ENCODE assay signal across 13 cellular contexts in the genomic region with DNA sequence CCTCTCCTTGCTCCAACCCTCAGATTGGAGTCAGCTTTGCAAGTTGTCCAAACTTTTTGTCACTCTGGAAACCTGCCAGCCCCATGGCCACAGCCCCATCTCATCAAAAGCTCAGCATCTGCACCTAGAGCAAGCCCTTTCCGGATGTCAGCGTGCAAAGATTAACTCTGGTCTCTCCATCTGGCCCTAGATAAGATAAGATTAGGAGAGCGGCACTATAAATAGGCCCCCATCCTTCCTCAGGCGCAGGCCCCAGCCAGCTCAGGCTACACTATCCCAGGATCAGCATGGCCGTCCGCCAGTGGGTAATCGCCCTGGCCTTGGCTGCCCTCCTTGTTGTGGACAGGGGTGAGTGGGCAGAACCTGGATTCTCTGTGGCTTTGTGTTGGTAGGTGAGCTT. TPM values are rescaled to one million over a fixed set of nuclear protein-coding genes. Genes with fewer than 3 reads are reported as not detected.
DNase-seq lines count a peak whose midpoint lies in the region; ATAC-seq, FAIRE-seq and TF ChIP-seq lines count a peak whose summit lies in the region.
"Had no signal": no experiment of that assay in that cellular context is flagged by ENCODE, and none has a peak within 500 bp of the region (broad histone marks: within the 10 kb centered on the region; RNA-seq: fewer than 3 reads in every experiment).

A gene with protein sequence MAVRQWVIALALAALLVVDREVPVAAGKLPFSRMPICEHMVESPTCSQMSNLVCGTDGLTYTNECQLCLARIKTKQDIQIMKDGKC (plus strand): TSS at position 246 of the 400 bp plus-strand sequence. CDS start 42 bp downstream, at position 288.

- H2BK20ac ChIP-seq in IMR-90 (ENCODE audit: low read depth, low read length), result no peak within 1 kb of the TSS

- H3K9ac ChIP-seq in IMR-90 (ENCODE audit: low read depth, low read length) (no peak within 1 kb of the TSS), SK-N-SH (no peak within 1 kb of the TSS; the same call in 1 of the 2 replicates)

- H2AK5ac ChIP-seq in IMR-90 (ENCODE audit: low read depth, low read length), result peak within 1 kb of the TSS; percentile 1; the same call in 1 of the 2 replicates

- CTCF ChIA-PET in IMR-90 (lab: Yijun Ruan, JAX) (no interaction called here), SK-N-SH (lab: Yijun Ruan, JAX) (interaction anchor here (0.7 to 7.6 kb wide), 7 partner anchors 9 to 164 kb away, joined by 3 to 41 read pairs (median 5); partner anchors contain the start of genes BAG1, CHMP5 and SMU1)

- no peak within 1 kb of the TSS for H4K91ac ChIP-seq in IMR-90 (ENCODE audit: insufficient read depth, low read depth, low read length)

- H3K14ac ChIP-seq in IMR-90 (replicated peaks; ENCODE audit: low read depth, low read length), result no peak within 1 kb of the TSS; the same call in 1 of the 2 replicates

- no peak within 1 kb of the TSS for H3K27ac ChIP-seq in IMR-90 (ENCODE audit: insufficient read depth, low read length)
- H3K27ac ChIP-seq in SK-N-SH (ENCODE audit: low read depth in 2 of 2, low read length in 1 of 2), result peak within 1 kb of the TSS in 1 of 2 experiments; percentile 51; a peak in 2 of 4 replicates
- H3K27ac ChIP-seq in small intestine (ENCODE audit: low read depth in 1 of 2, low read length in 1 of 2), result peak within 1 kb of the TSS in 1 of 2 donors; percentile 45
- H3K27ac ChIP-seq: ascending aorta had no signal

- dilution Hi-C loops in IMR-90 (cut with HindIII; ENCODE audit: low sequenced_read_pairs, unreplicated experiment), result no loop called here

- WGBS in IMR-90 (ENCODE audit: extremely low coverage in 2 of 2, insufficient read length in 1 of 2), 2 experiments, result no CpG with 5 or more reads among the region's 7 CpGs
- 41% methylated on average over 7 of the region's 7 CpGs for WGBS in SK-N-SH (ENCODE audit: low lambda C conversion rate)
- WGBS in small intestine, 3 donors, result 9 to 28% (median 26%) methylated on average over 7 of the region's 7 CpGs

- H4K20me1 ChIP-seq in IMR-90 (ENCODE audit: insufficient read depth, low read length), result no peaks in the 10 kb centered on the region
- no peaks in the 10 kb centered on the region for H4K20me1 ChIP-seq in SK-N-SH (ENCODE audit: insufficient read depth)

- no peak within 1 kb of the TSS; the same call in 2 of the 3 replicates for H2BK15ac ChIP-seq in IMR-90 (ENCODE audit: low read depth, low read length)

- no peak within 1 kb of the TSS for H3K18ac ChIP-seq in IMR-90 (ENCODE audit: low read depth, low read length)

- ATAC-seq in IMR-90 (ENCODE audit: low read depth) (peak; percentile 53), left cardiac atrium (peak; percentile 51 to 78), HG03175 (IDR thresholded peaks at IDR 0.05; ENCODE audit: unreplicated experiment) (no peak)

- TF ChIP-seq EP300 in SK-N-SH (IDR thresholded peaks at IDR 0.05; ENCODE audit: borderline replicate concordance in 1 of 2, low read depth in 1 of 2, low read length in 1 of 2), result peak in 1 of 2 experiments; percentile 87; a peak in 2 of 4 replicates

- H3K4me3 ChIP-seq in IMR-90 (ENCODE audit: insufficient read depth, low read depth, low read length) (no peak within 1 kb of the TSS), SK-N-SH (ENCODE audit: low read depth in 2 of 2, low read length in 1 of 2) (no peak within 1 kb of the TSS), small intestine (ENCODE audit: low read depth in 1 of 2, low read length in 2 of 2) (no peak within 1 kb of the TSS)
- H3K4me3 ChIP-seq: ascending aorta had no signal

- POLR2A ChIA-PET in IMR-90 (lab: Charles Lee; ENCODE audit: unreplicated experiment) (no interaction called here), SK-N-SH (lab: Yijun Ruan, JAX) (interaction anchor here (0.6 to 1.4 kb wide), 4 partner anchors 19 to 215 kb away, joined by 3 to 4 read pairs (median 3); partner anchors contain the start of genes BAG1, CHMP5, DNAJA1 and SMU1)

- H2BK5ac ChIP-seq in IMR-90 (ENCODE audit: low read depth, low read length, poor library complexity, severe bottlenecking), result no peak within 1 kb of the TSS

- H3K79me1 ChIP-seq in IMR-90 (ENCODE audit: low read depth in 1 of 2, low read length in 2 of 2), result no peaks in the 10 kb centered on the region

- H3K79me2 ChIP-seq in SK-N-SH (ENCODE audit: insufficient read depth), result no peaks in the 10 kb centered on the region

- no peak within 1 kb of the TSS for H3K4me3 Mint-ChIP-seq in activated T-helper 1 cell treated with anti-CD3 and anti-CD28 coated beads, Interleukin-12 subunit alpha, Interleukin-12 subunit beta, Interleukin-2, Interleukin-4 antibody, amounts not matched to agents 30 ng/mL and 10 ng/mL and 1 ng/mL, durations not matched to agents 14 hours and 24 hours and 36 hours

- no peak for TF ChIP-seq RAD21 in IMR-90 (IDR thresholded peaks at IDR 0.05; ENCODE audit: low read length)
- TF ChIP-seq RAD21 in SK-N-SH (IDR thresholded peaks at IDR 0.05; ENCODE audit: low read length), result no peak; the same call in 1 of the 2 replicates

- H3F3A ChIP-seq in SK-N-SH (replicated peaks; ENCODE audit: insufficient read depth), result no peaks in the 10 kb centered on the region

- H3K4me1 ChIP-seq in IMR-90 (ENCODE audit: control insufficient read depth, insufficient read depth, low read length), result peaks cover 8% of the 10 kb centered on the region
- H3K4me1 ChIP-seq in SK-N-SH (ENCODE audit: control insufficient read depth in 1 of 2, insufficient read depth in 2 of 2, low read depth in 1 of 2, low read length in 1 of 2), result peaks cover 0 to 14% of the 10 kb centered on the region in 2 experiments; a peak in 1 of 4 replicates
- H3K4me1 ChIP-seq in small intestine (ENCODE audit: control insufficient read depth in 2 of 2, insufficient read depth in 1 of 2, low read depth in 1 of 2, low read length in 1 of 2), result no peaks in the 10 kb centered on the region
- H3K4me1 ChIP-seq: ascending aorta had no signal

- peaks cover 20% of the 10 kb centered on the region for H3K9me1 ChIP-seq in IMR-90 (ENCODE audit: insufficient read depth, low read length)

- peaks cover 10% of the 10 kb centered on the region for H3K4me1 Mint-ChIP-seq in activated T-helper 1 cell treated with anti-CD3 and anti-CD28 coated beads, Interleukin-12 subunit alpha, Interleukin-12 subunit beta, Interleukin-2, Interleukin-4 antibody, amounts not matched to agents 30 ng/mL and 10 ng/mL and 1 ng/mL, durations not matched to agents 14 hours and 24 hours and 36 hours (ENCODE audit: low read depth)

- peak within 1 kb of the TSS; percentile 42 for H2AK9ac ChIP-seq in IMR-90 (replicated peaks; ENCODE audit: low read depth, low read length, poor library complexity)

- H3K27me3 Mint-ChIP-seq in activated T-helper 1 cell treated with anti-CD3 and anti-CD28 coated beads, Interleukin-12 subunit alpha, Interleukin-12 subunit beta, Interleukin-2, Interleukin-4 antibody, amounts not matched to agents 30 ng/mL and 10 ng/mL and 1 ng/mL, durations not matched to agents 14 hours and 24 hours and 36 hours (ENCODE audit: insufficient read depth), result peaks cover 4% of the 10 kb centered on the region

- no peaks in the 10 kb centered on the region for H3K36me3 Mint-ChIP-seq in activated T-helper 1 cell treated with anti-CD3 and anti-CD28 coated beads, Interleukin-12 subunit alpha, Interleukin-12 subunit beta, Interleukin-2, Interleukin-4 antibody, amounts not matched to agents 30 ng/mL and 10 ng/mL and 1 ng/mL, durations not matched to agents 14 hours and 24 hours and 36 hours (ENCODE audit: low read depth)

- no peak for FAIRE-seq in small intestine (lab: Jason Lieb, UNC)
- FAIRE-seq: endometrium, GM12891 had no signal

- peak within 1 kb of the TSS; percentile 41 for H2BK120ac ChIP-seq in IMR-90 (ENCODE audit: low read depth, low read length)

- in situ Hi-C loops in IMR-90 (cut with MboI; ENCODE audit: low sequenced_read_pairs), result no loop called here

- H3K27me3 ChIP-seq in IMR-90 (ENCODE audit: control insufficient read depth, insufficient read depth, low read length), result no peaks in the 10 kb centered on the region
- no peaks in the 10 kb centered on the region for H3K27me3 ChIP-seq in SK-N-SH (ENCODE audit: insufficient read depth)
- no peaks in the 10 kb centered on the region for H3K27me3 ChIP-seq in small intestine (ENCODE audit: control insufficient read depth in 2 of 2, insufficient read depth in 2 of 2, low read length in 2 of 2)
- H3K27me3 ChIP-seq: ascending aorta had no signal

- no peak for TF ChIP-seq POLR2A in IMR-90 (IDR thresholded peaks at IDR 0.05; ENCODE audit: low read depth, low read length)

- intact Hi-C loops in IMR-90 (cut with micrococcal nuclease) (no loop called here), left cardiac atrium (cut with DNase I) (no loop called here)
- intact Hi-C loops in activated T-helper 1 cell treated with anti-CD3 and anti-CD28 coated beads, Interleukin-12 subunit alpha, Interleukin-12 subunit beta, Interleukin-2, Interleukin-4 antibody, amounts not matched to agents 30 ng/mL and 10 ng/mL and 1 ng/mL, durations not matched to agents 14 hours and 24 hours and 36 hours (cut with micrococcal nuclease), result no loop called here

- no peak for TF ChIP-seq CTCF in IMR-90 (conservative IDR thresholded peaks at IDR 0.05; ENCODE audit: low read depth, low read length)
- TF ChIP-seq CTCF in SK-N-SH (IDR thresholded peaks at IDR 0.05), result no peak

- H2AFZ ChIP-seq in IMR-90 (replicated peaks; ENCODE audit: low read length, poor library complexity), result peak within 1 kb of the TSS; percentile 82
- peak within 1 kb of the TSS; percentile 59; the same call in 1 of the 2 replicates for H2AFZ ChIP-seq in SK-N-SH (ENCODE audit: low read depth)

- H3K4me2 ChIP-seq in IMR-90 (ENCODE audit: low read depth, low read length) (no peak within 1 kb of the TSS), SK-N-SH (no peak within 1 kb of the TSS)

- no peaks in the 10 kb centered on the region for H3K9me2 ChIP-seq in SK-N-SH

- H3K9me3 ChIP-seq in IMR-90 (ENCODE audit: control insufficient read depth, insufficient read depth, low read length), result no peaks in the 10 kb centered on the region
- H3K9me3 ChIP-seq in SK-N-SH, result no peaks in the 10 kb centered on the region
- H3K9me3 ChIP-seq in small intestine (ENCODE audit: control insufficient read depth, low read depth), result no peaks in the 10 kb centered on the region
- H3K9me3 ChIP-seq: ascending aorta had no signal

- H3K56ac ChIP-seq in IMR-90 (ENCODE audit: extremely low read depth, insufficient read depth, low read length), result no peak within 1 kb of the TSS

- H4K5ac ChIP-seq in IMR-90 (ENCODE audit: low read depth, low read length), result peak within 1 kb of the TSS; percentile 3; the same call in 1 of the 2 replicates

- H4K8ac ChIP-seq in IMR-90 (ENCODE audit: low read depth in 2 of 2, low read length in 2 of 2), result peak within 1 kb of the TSS; percentile 40 to 77; a peak in 2 of 4 replicates

- peak within 1 kb of the TSS; percentile 10; the same call in 1 of the 2 replicates for H3K4ac ChIP-seq in IMR-90 (ENCODE audit: low read depth, low read length)

- H3K9me3 Mint-ChIP-seq in activated T-helper 1 cell treated with anti-CD3 and anti-CD28 coated beads, Interleukin-12 subunit alpha, Interleukin-12 subunit beta, Interleukin-2, Interleukin-4 antibody, amounts not matched to agents 30 ng/mL and 10 ng/mL and 1 ng/mL, durations not matched to agents 14 hours and 24 hours and 36 hours, result no peaks in the 10 kb centered on the region

- no TSS peak for BruUV-seq in IMR-90 (replicated peaks; lab: Mats Ljungman, UMichigan)

- no peaks in the 10 kb centered on the region for H3K36me3 ChIP-seq in IMR-90 (ENCODE audit: control insufficient read depth, insufficient read depth, low read length)
- H3K36me3 ChIP-seq in SK-N-SH (replicated peaks in 1 of 2; ENCODE audit: control insufficient read depth in 1 of 2, insufficient read depth in 2 of 2, low read length in 1 of 2), result no peaks in the 10 kb centered on the region
- no peaks in the 10 kb centered on the region for H3K36me3 ChIP-seq in small intestine (ENCODE audit: control insufficient read depth in 2 of 2, insufficient read depth in 2 of 2, low read length in 2 of 2)
- H3K36me3 ChIP-seq: ascending aorta had no signal

- DNase-seq in IMR-90 (peak; percentile 37), SK-N-SH (peak; percentile 78), left cardiac atrium (no peak), small intestine (peak; percentile 44), amniotic stem cell (lab: John Stamatoyannopoulos, UW) (no peak)
- no peak for DNase-seq in activated T-helper 1 cell treated with anti-CD3 and anti-CD28 coated beads, Interleukin-12 subunit alpha, Interleukin-12 subunit beta, Interleukin-2, Interleukin-4 antibody, amounts not matched to agents 30 ng/mL and 10 ng/mL and 1 ng/mL, durations not matched to agents 14 hours and 24 hours and 36 hours (ENCODE audit: low spot score)
- DNase-seq: NCI-H1092; stimulated activated CD4-positive, alpha-beta T cell treated with anti-CD3 and anti-CD28 coated beads, Interleukin-12 subunit alpha, Interleukin-12 subunit beta, amount 100 ng/mL, for 4 hours had no signal

- no peak within 1 kb of the TSS for H3K27ac Mint-ChIP-seq in activated T-helper 1 cell treated with anti-CD3 and anti-CD28 coated beads, Interleukin-12 subunit alpha, Interleukin-12 subunit beta, Interleukin-2, Interleukin-4 antibody, amounts not matched to agents 30 ng/mL and 10 ng/mL and 1 ng/mL, durations not matched to agents 14 hours and 24 hours and 36 hours

- no peak within 1 kb of the TSS for H3K23ac ChIP-seq in IMR-90 (ENCODE audit: low read depth, low read length)

RNA-seq across cellular contexts. Expression of the gene that starts here (rescaled TPM):
- total RNA-seq in IMR-90 (2012; rRNA removed), result not detected in 2 replicates
- polyA plus RNA-seq in IMR-90 (2012; rRNA removed), result not detected in 2 replicates
- not detected in 2 replicates for polyA plus RNA-seq in IMR-90 (2012; cell fraction: cytosol; rRNA removed)
- not detected in 2 replicates for polyA plus RNA-seq in IMR-90 (2012; cell fraction: nucleus; rRNA removed; ENCODE audit: low replicate concordance)
- not detected in 2 replicates for polyA plus RNA-seq in SK-N-SH (2012; rRNA removed)
- polyA plus RNA-seq in SK-N-SH (2012; cell fraction: cytosol; rRNA removed), result 0.14 and 0.16 TPM in 2 replicates
- polyA plus RNA-seq in SK-N-SH (2012; cell fraction: nucleus; rRNA removed), result not detected in 2 replicates
- not detected for total RNA-seq in left cardiac atrium
- polyA plus RNA-seq in small intestine, result 1,000 to 10,000 TPM in 2 of 3 donors, 100 to 1,000 TPM in 1; 659 to 2,061 (median 1,209) TPM
- total RNA-seq in activated T-helper 1 cell treated with anti-CD3 and anti-CD28 coated beads, Interleukin-12 subunit alpha, Interleukin-12 subunit beta, Interleukin-2, Interleukin-4 antibody, amounts not matched to agents 30 ng/mL and 10 ng/mL and 1 ng/mL, durations not matched to agents 14 hours and 24 hours and 36 hours, result not detected in 2 replicates
- total RNA-seq: ascending aorta; T-helper 1 cell treated with Interleukin-12 subunit alpha and Interleukin-12 subunit beta and Interleukin-4 antibody, amounts not matched to agents 30 ng/mL and 1 ng/mL, for 36 hours had no signal

Comparison
In these comparisons a context has a peak if more than half of its experiments do, and no peak if none do; other contexts are left out.
1. RNA of the gene that starts here (polyA plus RNA-seq): 659 to 2,061 TPM in small intestine; not detected in IMR-90 and 0.14 to 0.16 TPM in SK-N-SH; every median in the first group is over 100 times any median in the second.
2. Peak in DNase-seq and ATAC-seq in IMR-90; RNA of the gene not detected or under 1 TPM.
3. Peak in DNase-seq in SK-N-SH; RNA of the gene not detected or under 1 TPM.
4. Peak in ATAC-seq in left cardiac atrium; RNA of the gene not detected or under 1 TPM.